In the genomic region with DNA sequence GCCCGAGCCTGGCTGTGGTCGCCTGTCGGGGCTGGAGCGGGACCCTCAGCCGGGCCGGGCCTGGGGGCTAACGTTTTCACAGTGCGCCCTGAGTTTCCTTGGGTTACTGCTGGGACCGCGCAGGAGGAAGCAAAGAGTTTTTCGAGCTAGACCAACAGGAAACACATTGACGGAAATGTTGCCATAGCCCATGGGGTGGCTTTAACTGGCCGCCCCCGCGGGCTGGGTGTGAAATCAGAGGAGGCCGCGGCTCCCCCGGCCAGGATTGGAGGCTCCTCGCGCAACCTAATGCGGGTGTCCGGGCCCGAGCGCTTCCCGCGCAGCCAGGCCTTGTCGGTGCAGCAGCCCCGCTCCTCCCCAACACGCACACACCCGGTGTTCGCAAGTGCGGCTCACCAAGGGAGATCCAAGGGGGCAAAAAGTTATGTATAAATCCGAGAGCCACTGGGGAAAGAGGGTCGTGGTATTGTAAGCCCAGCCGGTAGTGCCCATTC, we compare ENCODE assay signal across 1 cellular context.
TF ChIP-seq lines count a peak whose summit lies in the region.

No MANE protein-coding gene starts in this region.

TF ChIP-seq in IMR-90, 13 proteins besides CTCF, POLR2A, EP300 and RAD21 (continued from another document):
- TF ChIP-seq MXI1 (IDR thresholded peaks at IDR 0.05; ENCODE audit: borderline replicate concordance, low read depth, low read length) (no peak), RCOR1 (IDR thresholded peaks at IDR 0.05; ENCODE audit: insufficient replicate concordance, low read length) (no peak), CHD1 (IDR thresholded peaks at IDR 0.05; ENCODE audit: low read depth, low read length) (no peak), CEBPB (IDR thresholded peaks at IDR 0.05; ENCODE audit: low read depth, low read length) (no peak), MAZ (IDR thresholded peaks at IDR 0.05; ENCODE audit: borderline replicate concordance, low read depth, low read length) (no peak), MAFK (IDR thresholded peaks at IDR 0.05; ENCODE audit: low read depth, low read length) (no peak), SMC3 (IDR thresholded peaks at IDR 0.05; ENCODE audit: low read depth, low read length) (no peak)
TF ChIP-seq in IMR-90: peak in this region for 0.
